ENCODE assay signal across 8 cellular contexts in genomic region chr9:37119907-37120839, GRCh38. TPM values are rescaled to one million over a fixed set of nuclear protein-coding genes. Genes with fewer than 3 reads are reported as not detected.
DNase-seq lines count a peak whose midpoint lies in the region; ATAC-seq and TF ChIP-seq lines count a peak whose summit lies in the region.

Gene ZCCHC7 (plus strand): TSS chr9:37120574.

- H3K9me3 ChIP-seq in CD8-positive, alpha-beta T cell (ENCODE audit: low read length), result no peaks in the 10 kb centered on the region
- H3K9me3 ChIP-seq in lung (ENCODE audit: control insufficient read depth in 2 of 2, insufficient read depth in 1 of 2, low read length in 1 of 2), result no peaks in the 10 kb centered on the region

- TF ChIP-seq CTCF in CD8-positive, alpha-beta T cell (IDR thresholded peaks at IDR 0.05), result no peak
- no peak for TF ChIP-seq CTCF in lung (IDR thresholded peaks at IDR 0.05; ENCODE audit: control extremely low read depth, extremely low read depth)

- no peaks in the 10 kb centered on the region for H3K27me3 Mint-ChIP-seq in CD8-positive, alpha-beta T cell (ENCODE audit: low read depth)

- peak within 1 kb of the TSS; percentile 97 for H3K27ac ChIP-seq in CD8-positive, alpha-beta T cell (ENCODE audit: low read depth, low read length)
- H3K27ac ChIP-seq in lung (ENCODE audit: low read depth in 1 of 2, low read length in 1 of 2), result peak within 1 kb of the TSS; percentile 82 to 96

- peaks cover 9% of the 10 kb centered on the region for H3K36me3 Mint-ChIP-seq in CD8-positive, alpha-beta T cell

- intact Hi-C loops in CD8-positive, alpha-beta T cell (cut with DNase I, micrococcal nuclease), result loop anchor here (1.0 to 10.0 kb wide), 9 partner anchors 26 to 635 kb away; partner anchors contain the start of genes GRHPR (in 1 of the 2), TOMM5 (in 1 of the 2) and ZBTB5 (in 1 of the 2)

- ATAC-seq in CD8-positive, alpha-beta T cell, result peak; percentile 94
- ATAC-seq in GM19467 (IDR thresholded peaks at IDR 0.05; ENCODE audit: unreplicated experiment) (peak; percentile 89), lung (ENCODE audit: insufficient read depth, low FRiP score) (peak; percentile 99)

- H3K27me3 ChIP-seq in CD8-positive, alpha-beta T cell (ENCODE audit: insufficient read depth, low read length), result no peaks in the 10 kb centered on the region
- no peaks in the 10 kb centered on the region for H3K27me3 ChIP-seq in lung (ENCODE audit: control insufficient read depth, insufficient read depth)

- peak within 1 kb of the TSS; percentile 98 for H3K27ac Mint-ChIP-seq in CD8-positive, alpha-beta T cell

- peak within 1 kb of the TSS; percentile 97 for H3K4me3 Mint-ChIP-seq in CD8-positive, alpha-beta T cell

- CTCF ChIA-PET in CD8-positive, alpha-beta T cell (lab: Charles Lee), result interaction anchor here (0.6 to 1.9 kb wide), 7 partner anchors 10 to 181 kb away, joined by 3 to 6 read pairs (median 3); no protein-coding TSS in a partner anchor

- 4% methylated on average over 62 to 82 of the region's 82 CpGs for WGBS in lung, 2 donors

- DNase-seq in CD8-positive, alpha-beta T cell, result peak; percentile 95 to 98 (median 97)
- peak; percentile 75 for DNase-seq in HS-27A (ENCODE audit: low read depth)
- peak; percentile 78 for DNase-seq in NK-92 (lab: John Stamatoyannopoulos, UW; ENCODE audit: unreplicated experiment)
- DNase-seq in activated CD8-positive, alpha-beta memory T cell treated with anti-CD3 and anti-CD28 coated beads for 1 hour (ENCODE audit: extremely low read depth in 1 of 2, low read depth in 1 of 2), result peak; percentile 93 to 94
- peak; percentile 96 for DNase-seq in effector CD4-positive, alpha-beta T cell
- DNase-seq in lung (ENCODE audit: low spot score), result peak; percentile 96
- DNase-seq in stimulated activated CD4-positive, alpha-beta T cell treated with anti-CD3 and anti-CD28 coated beads, TNF-alpha, amount 100 ng/mL, for 4 hours (ENCODE audit: low read depth in 3 of 3), result peak; percentile 95 to 97 (median 96)

- peaks cover 23% of the 10 kb centered on the region for H3K4me1 ChIP-seq in CD8-positive, alpha-beta T cell (ENCODE audit: insufficient read depth, low read length)
- H3K4me1 ChIP-seq in lung (ENCODE audit: control insufficient read depth in 2 of 2, insufficient read depth in 2 of 2, low read length in 2 of 2), result peaks cover 0 to 2% of the 10 kb centered on the region in 2 donors

- peak within 1 kb of the TSS; percentile 66 for H3K4me3 ChIP-seq in CD8-positive, alpha-beta T cell (ENCODE audit: low read depth, low read length)
- peak within 1 kb of the TSS; percentile 73 for H3K4me3 ChIP-seq in lung

- peaks cover 41% of the 10 kb centered on the region for H3K4me1 Mint-ChIP-seq in CD8-positive, alpha-beta T cell (ENCODE audit: low read depth)

- POLR2A ChIA-PET in CD8-positive, alpha-beta T cell (lab: Charles Lee), result interaction anchor here (0.5 to 4.6 kb wide), 16 partner anchors 8 to 472 kb away, joined by 3 to 40 read pairs (median 4); partner anchors contain the start of gene TOMM5

- H3K36me3 ChIP-seq in CD8-positive, alpha-beta T cell (ENCODE audit: insufficient read depth, low read length), result no peaks in the 10 kb centered on the region
- no peaks in the 10 kb centered on the region for H3K36me3 ChIP-seq in lung (ENCODE audit: control insufficient read depth in 2 of 2, insufficient read depth in 2 of 2, low read length in 2 of 2)

- H3K9me3 Mint-ChIP-seq in CD8-positive, alpha-beta T cell, result peaks cover 6% of the 10 kb centered on the region

RNA-seq across cellular contexts. Expression of gene ZCCHC7, which starts in this region (rescaled TPM):
- total RNA-seq in CD8-positive, alpha-beta T cell, result 10 to 100 TPM; 35.2 to 39.5 TPM
- total RNA-seq in lung, result 10 to 100 TPM; 15.1 to 28.0 TPM
- polyA plus RNA-seq in lung, result 10 to 100 TPM in 1 of 2 donors, 1 to 10 TPM in 1; 7.7 to 10.1 TPM

Comparison
In these comparisons a context has a peak if more than half of its experiments do, and no peak if none do; other contexts are left out.
1. Peak in every context shown above with its lines: DNase-seq, ATAC-seq, H3K4me3 ChIP-seq and H3K27ac ChIP-seq.